Comparison of ENCODE assay signal across 27 cellular contexts in the genomic region with DNA sequence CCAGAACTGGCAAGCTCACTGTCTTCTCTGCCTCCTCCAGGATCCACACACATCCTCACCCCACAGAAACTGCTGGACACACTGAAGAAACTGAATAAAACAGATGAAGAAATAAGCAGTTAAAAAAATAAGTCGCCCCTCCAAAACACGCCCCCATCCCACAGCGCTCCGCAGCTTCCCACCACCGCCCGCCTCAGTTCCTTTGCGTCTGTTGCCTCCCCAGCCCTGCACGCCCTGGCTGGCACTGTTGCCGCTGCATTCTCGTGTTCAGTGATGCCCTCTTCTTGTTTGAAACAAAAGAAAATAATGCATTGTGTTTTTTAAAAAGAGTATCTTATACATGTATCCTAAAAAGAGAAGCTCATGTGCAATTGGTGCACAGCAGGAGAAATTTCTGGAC. TPM values are rescaled to one million over a fixed set of nuclear protein-coding genes. Genes with fewer than 3 reads are reported as not detected.
"Had no signal": no experiment of that assay in that cellular context is flagged by ENCODE, and none has a peak within 500 bp of the region (broad histone marks: within the 10 kb centered on the region; RNA-seq: fewer than 3 reads in every experiment).

No MANE protein-coding gene starts in this region.

- DNase-seq: colonic mucosa; cortex of kidney; effector CD4-positive, alpha-beta T cell; effector memory CD4-positive, alpha-beta T cell; erythroblast; esophagus squamous epithelium; foreskin fibroblast; foreskin melanocyte; gastrocnemius medialis; glutamatergic neuron; heart right ventricle; hippocampal formation; left cardiac atrium; left lung; left ventricle myocardium superior; lower lobe of right lung; mesenchymal stem cell; mucosa of descending colon; naive B cell had no signal

- H3K27me3 ChIP-seq: colonic mucosa, esophagus squamous epithelium, gastrocnemius medialis, heart right ventricle, left lung had no signal

- H3K27ac ChIP-seq: colonic mucosa, epithelial cell of prostate, esophagus squamous epithelium, gastrocnemius medialis, heart right ventricle, left lung, lower lobe of right lung had no signal

- H3K4me3 ChIP-seq: colonic mucosa, esophagus squamous epithelium, gastrocnemius medialis, heart right ventricle, left lung, lower lobe of right lung, mucosa of descending colon had no signal

- ATAC-seq: esophagus mucosa, gastrocnemius medialis, heart right ventricle, left cardiac atrium, left lung, left ventricle myocardium superior, lower lobe of right lung, mucosa of descending colon had no signal

RNA-seq across cellular contexts. Expression of a gene that starts 16.1 kb away (rescaled TPM):
- total RNA-seq: dermis microvascular lymphatic vessel endothelial cell, esophagus mucosa, gastrocnemius medialis, glomerular endothelial cell, kidney epithelial cell, left cardiac atrium, left ventricle myocardium superior, lung microvascular endothelial cell had no signal

RNA-seq across cellular contexts. Expression of a gene that starts 25.1 kb away (rescaled TPM):
- total RNA-seq: dermis microvascular lymphatic vessel endothelial cell, esophagus mucosa, gastrocnemius medialis, glomerular endothelial cell, kidney epithelial cell, lung microvascular endothelial cell, mesenteric fat pad, myocyte had no signal
